1 cellular context compared by ENCODE assay signal in genomic region chr2:135909976-135910375, GRCh38.
TF ChIP-seq lines count a peak whose summit lies in the region.

No MANE protein-coding gene starts in this region.

TF ChIP-seq in SK-N-SH treated with all-trans-retinoic acid at 6 μM for 48 hours, 23 proteins besides CTCF, POLR2A, EP300 and RAD21 (continued from another document):
- TF ChIP-seq TSHZ2 (CRISPR knock-in tag; IDR thresholded peaks at IDR 0.05) = no peak
- TF ChIP-seq TOX (CRISPR knock-in tag; IDR thresholded peaks at IDR 0.05; ENCODE audit: borderline replicate concordance) = no peak
- no peak for TF ChIP-seq ARNTL (CRISPR knock-in tag; IDR thresholded peaks at IDR 0.05; ENCODE audit: borderline replicate concordance, low read depth)
- no peak for TF ChIP-seq SNAI2 (CRISPR knock-in tag; IDR thresholded peaks at IDR 0.05)
- TF ChIP-seq, protein P1, sequence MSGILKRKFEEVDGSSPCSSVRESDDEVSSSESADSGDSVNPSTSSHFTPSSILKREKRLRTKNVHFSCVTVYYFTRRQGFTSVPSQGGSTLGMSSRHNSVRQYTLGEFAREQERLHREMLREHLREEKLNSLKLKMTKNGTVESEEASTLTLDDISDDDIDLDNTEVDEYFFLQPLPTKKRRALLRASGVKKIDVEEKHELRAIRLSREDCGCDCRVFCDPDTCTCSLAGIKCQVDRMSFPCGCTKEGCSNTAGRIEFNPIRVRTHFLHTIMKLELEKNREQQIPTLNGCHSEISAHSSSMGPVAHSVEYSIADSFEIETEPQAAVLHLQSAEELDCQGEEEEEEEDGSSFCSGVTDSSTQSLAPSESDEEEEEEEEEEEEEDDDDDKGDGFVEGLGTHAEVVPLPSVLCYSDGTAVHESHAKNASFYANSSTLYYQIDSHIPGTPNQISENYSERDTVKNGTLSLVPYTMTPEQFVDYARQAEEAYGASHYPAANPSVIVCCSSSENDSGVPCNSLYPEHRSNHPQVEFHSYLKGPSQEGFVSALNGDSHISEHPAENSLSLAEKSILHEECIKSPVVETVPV (CRISPR knock-in tag; IDR thresholded peaks at IDR 0.05) = no peak
- no peak for TF ChIP-seq BACH2 (CRISPR knock-in tag; IDR thresholded peaks at IDR 0.05; ENCODE audit: borderline replicate concordance)
